Comparison of ENCODE assay signal across 8 cellular contexts in genomic region chr6:52233975-52234823, GRCh38. TPM values are rescaled to one million over a fixed set of nuclear protein-coding genes. Genes with fewer than 3 reads are reported as not detected.
DNase-seq lines count a peak whose midpoint lies in the region; ATAC-seq and TF ChIP-seq lines count a peak whose summit lies in the region.

No MANE protein-coding gene starts in this region.

- H3K36me3 Mint-ChIP-seq in activated CD4-positive, alpha-beta T cell treated with anti-CD3 and anti-CD28 coated beads, Interleukin-2, amount 10 ng/mL, durations not matched to agents 7 days and 5 days (ENCODE audit: low read depth): no peaks in the 10 kb centered on the region
- H3K36me3 Mint-ChIP-seq in endodermal cell (ENCODE audit: low read depth): no peaks in the 10 kb centered on the region

- no peak overlapping the region for H3K4me3 Mint-ChIP-seq in activated CD4-positive, alpha-beta T cell treated with anti-CD3 and anti-CD28 coated beads, Interleukin-2, amount 10 ng/mL, durations not matched to agents 7 days and 5 days
- no peak overlapping the region for H3K4me3 Mint-ChIP-seq in endodermal cell

- H3K9me3 Mint-ChIP-seq in activated CD4-positive, alpha-beta T cell treated with anti-CD3 and anti-CD28 coated beads, Interleukin-2, amount 10 ng/mL, durations not matched to agents 7 days and 5 days: no peaks in the 10 kb centered on the region
- no peaks in the 10 kb centered on the region for H3K9me3 Mint-ChIP-seq in endodermal cell

- H3K9me3 ChIP-seq in Peyer's patch: no peaks in the 10 kb centered on the region
- no peaks in the 10 kb centered on the region for H3K9me3 ChIP-seq in endodermal cell (ENCODE audit: control insufficient read depth, low read length)
- no peaks in the 10 kb centered on the region for H3K9me3 ChIP-seq in parathyroid adenoma (ENCODE audit: control insufficient read depth, low read length)

- peaks cover 12% of the 10 kb centered on the region for H3K4me1 Mint-ChIP-seq in activated CD4-positive, alpha-beta T cell treated with anti-CD3 and anti-CD28 coated beads, Interleukin-2, amount 10 ng/mL, durations not matched to agents 7 days and 5 days
- H3K4me1 Mint-ChIP-seq in endodermal cell: no peaks in the 10 kb centered on the region

- TF ChIP-seq POLR2A in Peyer's patch (IDR thresholded peaks at IDR 0.05): no peak

- H2AFZ ChIP-seq in parathyroid adenoma: peak overlapping the region; percentile 45

- H3K27ac ChIP-seq in Peyer's patch (no peak overlapping the region), endodermal cell (ENCODE audit: low read depth, low read length) (no peak overlapping the region), parathyroid adenoma (no peak overlapping the region)

- POLR2A ChIA-PET in activated CD4-positive, alpha-beta T cell treated with anti-CD3 and anti-CD28 coated beads, Interleukin-2, amount 10 ng/mL, durations not matched to agents 7 days and 5 days (lab: Charles Lee): no interaction called here

- no peak overlapping the region for H3K27ac Mint-ChIP-seq in activated CD4-positive, alpha-beta T cell treated with anti-CD3 and anti-CD28 coated beads, Interleukin-2, amount 10 ng/mL, durations not matched to agents 7 days and 5 days
- no peak overlapping the region for H3K27ac Mint-ChIP-seq in endodermal cell

- TF ChIP-seq CTCF in Peyer's patch (IDR thresholded peaks at IDR 0.05): peak in 4 of 6 experiments; percentile 14 to 71 (median 67)
- peak; percentile 83 for TF ChIP-seq CTCF in endodermal cell (conservative IDR thresholded peaks at IDR 0.05)
- TF ChIP-seq CTCF in parathyroid adenoma (IDR thresholded peaks at IDR 0.05): peak; percentile 42

- no peak overlapping the region for H3K4me3 ChIP-seq in Peyer's patch
- no peak overlapping the region for H3K4me3 ChIP-seq in endodermal cell (ENCODE audit: low read length)
- no peak overlapping the region for H3K4me3 ChIP-seq in parathyroid adenoma (ENCODE audit: low read depth, low read length)

- H3K9ac ChIP-seq in endodermal cell (ENCODE audit: extremely low read depth, low read length, poor library complexity, severe bottlenecking) (no peak overlapping the region), parathyroid adenoma (no peak overlapping the region)

- H3K27me3 ChIP-seq in Peyer's patch (no peaks in the 10 kb centered on the region), endodermal cell (ENCODE audit: control insufficient read depth, insufficient read depth, low read length, poor library complexity, severe bottlenecking) (no peaks in the 10 kb centered on the region), parathyroid adenoma (ENCODE audit: control insufficient read depth, insufficient read depth, low read length) (no peaks in the 10 kb centered on the region)

- peaks cover 66% of the 10 kb centered on the region for H3K27me3 Mint-ChIP-seq in activated CD4-positive, alpha-beta T cell treated with anti-CD3 and anti-CD28 coated beads, Interleukin-2, amount 10 ng/mL, durations not matched to agents 7 days and 5 days
- no peaks in the 10 kb centered on the region for H3K27me3 Mint-ChIP-seq in endodermal cell (ENCODE audit: insufficient read depth)

- peak; percentile 14 for DNase-seq in activated CD4-positive, alpha-beta T cell treated with anti-CD3 and anti-CD28 coated beads, Interleukin-2, amount 10 ng/mL, durations not matched to agents 7 days and 5 days
- DNase-seq in activated CD4-positive, alpha-beta T cell treated with anti-CD3 and anti-CD28 coated beads, Interleukin-2, amount 50 U/mL, for 1 hour: no peak
- DNase-seq in HS-5 (ENCODE audit: low read depth) (peak; percentile 44), Peyer's patch (peak in 1 of 3 donors; percentile 50), endodermal cell (peak; percentile 84), NCI-H128 (lab: John Stamatoyannopoulos, UW; ENCODE audit: unreplicated experiment) (no peak)

- 66 to 67% methylated on average over 10 to 15 of the region's 15 CpGs for WGBS in endodermal cell (ENCODE audit: insufficient coverage in 1 of 2, insufficient read length in 1 of 2), 2 experiments

- H3K4me1 ChIP-seq in Peyer's patch (no peaks in the 10 kb centered on the region), endodermal cell (ENCODE audit: control insufficient read depth, insufficient read depth, low read length) (no peaks in the 10 kb centered on the region), parathyroid adenoma (no peaks in the 10 kb centered on the region)

- ATAC-seq in GM21360 (IDR thresholded peaks at IDR 0.05; ENCODE audit: unreplicated experiment): peak; percentile 82

- no peak overlapping the region for H3K4me2 ChIP-seq in parathyroid adenoma (ENCODE audit: low read length)

- H3K79me2 ChIP-seq in parathyroid adenoma: no peaks in the 10 kb centered on the region

- CTCF ChIA-PET in activated CD4-positive, alpha-beta T cell treated with anti-CD3 and anti-CD28 coated beads, Interleukin-2, amount 10 ng/mL, durations not matched to agents 7 days and 5 days (lab: Charles Lee): interaction anchor here (1.2 to 2.5 kb wide), 2 partner anchors 50 to 71 kb away, joined by 3 to 11 read pairs; no protein-coding TSS in a partner anchor

- H3K36me3 ChIP-seq in Peyer's patch (no peaks in the 10 kb centered on the region), endodermal cell (ENCODE audit: control insufficient read depth, insufficient read depth, low read length) (no peaks in the 10 kb centered on the region), parathyroid adenoma (ENCODE audit: control insufficient read depth, insufficient read depth, low read length) (no peaks in the 10 kb centered on the region)

RNA-seq across cellular contexts. Expression of gene IL17F, which starts 10.1 kb away (rescaled TPM):
- total RNA-seq in activated CD4-positive, alpha-beta T cell treated with anti-CD3 and anti-CD28 coated beads, Interleukin-2, amount 10 ng/mL, durations not matched to agents 7 days and 5 days: 1 to 10 TPM; 7.4 to 9.1 TPM
- total RNA-seq in Peyer's patch (not detected), endodermal cell (not detected)
- polyA plus RNA-seq in endodermal cell (2013, experiment 1 of 2): not detected
- polyA plus RNA-seq in endodermal cell (2013, experiment 2 of 2): not detected

RNA-seq across cellular contexts. Expression of gene IL17A, which starts 48.0 kb away (rescaled TPM):
- under 1 TPM; 0.62 to 0.82 TPM for total RNA-seq in activated CD4-positive, alpha-beta T cell treated with anti-CD3 and anti-CD28 coated beads, Interleukin-2, amount 10 ng/mL, durations not matched to agents 7 days and 5 days
- not detected for total RNA-seq in Peyer's patch
- total RNA-seq in endodermal cell: not detected
- polyA plus RNA-seq in endodermal cell (2013, experiment 1 of 2): not detected
- not detected for polyA plus RNA-seq in endodermal cell (2013, experiment 2 of 2)

RNA-seq across cellular contexts. Expression of gene MCM3, which starts 50.3 kb away (rescaled TPM):
- 100 to 1,000 TPM; 189 to 190 TPM for total RNA-seq in activated CD4-positive, alpha-beta T cell treated with anti-CD3 and anti-CD28 coated beads, Interleukin-2, amount 10 ng/mL, durations not matched to agents 7 days and 5 days
- total RNA-seq in Peyer's patch: 10 to 100 TPM; 24.9 to 71.8 (median 30.4) TPM
- total RNA-seq in endodermal cell: 100 to 1,000 TPM; 168 to 172 TPM
- 115 TPM for polyA plus RNA-seq in endodermal cell (2013, experiment 1 of 2)
- polyA plus RNA-seq in endodermal cell (2013, experiment 2 of 2): 102 TPM

Comparison
In these comparisons a context has a peak if more than half of its experiments do, and no peak if none do; other contexts are left out.
1. DNase-seq: peak in activated CD4-positive, alpha-beta T cell treated with anti-CD3 and anti-CD28 coated beads, Interleukin-2, amount 10 ng/mL, durations not matched to agents 7 days and 5 days (single experiment), HS-5 (single experiment) and endodermal cell (single experiment); none in activated CD4-positive, alpha-beta T cell treated with anti-CD3 and anti-CD28 coated beads, Interleukin-2, amount 50 U/mL, for 1 hour (single experiment) and NCI-H128 (single experiment).
2. RNA of gene IL17F, which starts 10.1 kb away (total RNA-seq): 7.4 to 9.1 TPM in activated CD4-positive, alpha-beta T cell treated with anti-CD3 and anti-CD28 coated beads, Interleukin-2, amount 10 ng/mL, durations not matched to agents 7 days and 5 days; not detected in Peyer's patch and not detected in endodermal cell; every median in the first group is over 4 times any median in the second.
3. Peak in every context shown above with its lines, with median percentiles within 50 percentile points of each other: CTCF ChIP-seq.